ENCODE assay signal across 8 cellular contexts in genomic region chr3:143000525-143000924, GRCh38. TPM values are rescaled to one million over a fixed set of nuclear protein-coding genes. Genes with fewer than 3 reads are reported as not detected.
DNase-seq lines count a peak whose midpoint lies in the region; ATAC-seq, FAIRE-seq and TF ChIP-seq lines count a peak whose summit lies in the region.

No MANE protein-coding gene starts in this region.

- peak overlapping the region; percentile 99 for H3K27ac Mint-ChIP-seq in neural crest cell (ENCODE audit: unreplicated experiment)

- H3K4me1 ChIP-seq in esophagus (ENCODE audit: control insufficient read depth in 2 of 2, insufficient read depth in 2 of 2, low read length in 1 of 2): peaks cover 0 to 3% of the 10 kb centered on the region in 2 donors

- no peak for FAIRE-seq in D721Med (lab: Jason Lieb, UNC)

- no peak for TF ChIP-seq CTCF in GM12875 (IDR thresholded peaks at IDR 0.05; ENCODE audit: borderline replicate concordance, insufficient read depth, low read depth, low read length)
- TF ChIP-seq CTCF in RWPE1 (conservative IDR thresholded peaks at IDR 0.05; ENCODE audit: low read depth): no peak
- TF ChIP-seq CTCF in neural crest cell (conservative IDR thresholded peaks at IDR 0.05): no peak
- no peak for TF ChIP-seq CTCF in D721Med (IDR thresholded peaks at IDR 0.05; ENCODE audit: insufficient read depth, missing control alignments)

- peak overlapping the region; percentile 98 for H3K27ac ChIP-seq in RWPE1
- H3K27ac ChIP-seq in esophagus (ENCODE audit: low read depth in 2 of 2, low read length in 1 of 2): peak overlapping the region; percentile 92 to 95

- CTCF ChIA-PET in RWPE1 (lab: Yijun Ruan, JAX): no interaction called here

- peaks cover 40% of the 10 kb centered on the region for H3K4me1 Mint-ChIP-seq in neural crest cell

- peak overlapping the region; percentile 99 for H3K4me3 ChIP-seq in GM12875 (ENCODE audit: low read depth, low read length)
- H3K4me3 ChIP-seq in esophagus (ENCODE audit: low read depth in 1 of 2, low read length in 2 of 2): peak overlapping the region; percentile 94 to 98

- H3K4me3 Mint-ChIP-seq in neural crest cell: peak overlapping the region; percentile 99

- H3K36me3 Mint-ChIP-seq in neural crest cell (ENCODE audit: low read depth): no peaks in the 10 kb centered on the region

- ATAC-seq in GM21737 (IDR thresholded peaks at IDR 0.05; ENCODE audit: unreplicated experiment): no peak
- no peak for ATAC-seq in GM19467 (IDR thresholded peaks at IDR 0.05; ENCODE audit: unreplicated experiment)

- H3K27me3 ChIP-seq in esophagus (ENCODE audit: control insufficient read depth in 1 of 2, insufficient read depth in 2 of 2, low read length in 2 of 2): no peaks in the 10 kb centered on the region

- no peaks in the 10 kb centered on the region for H3K36me3 ChIP-seq in esophagus (ENCODE audit: control insufficient read depth in 2 of 2, insufficient read depth in 2 of 2, low read length in 1 of 2)

- DNase-seq in RWPE1 (ENCODE audit: low spot score): peak; percentile 75
- DNase-seq in neural crest cell (ENCODE audit: low read depth, low spot score): no peak
- no peak for DNase-seq in D721Med (ENCODE audit: insufficient read length, low spot score)
- DNase-seq in NCI-H510A treated with DMSO at 0.1 percent for 48 hours (lab: John Stamatoyannopoulos, UW): no peak

- 23 to 24% methylated on average over 10 of the region's 10 CpGs for WGBS in esophagus, 2 donors

- H3K27me3 Mint-ChIP-seq in neural crest cell (ENCODE audit: low read depth): no peaks in the 10 kb centered on the region

- POLR2A ChIA-PET in RWPE1 (lab: Yijun Ruan, JAX; ENCODE audit: low non-redundant PET): interaction anchor here (0.6 kb wide), 1 partner anchor 422 kb away, joined by 7 read pairs; no protein-coding TSS in a partner anchor

- H3K9me3 ChIP-seq in esophagus (ENCODE audit: control insufficient read depth in 2 of 2, insufficient read depth in 1 of 2, low read depth in 1 of 2, low read length in 1 of 2): no peaks in the 10 kb centered on the region

- H3K9me3 Mint-ChIP-seq in neural crest cell: no peaks in the 10 kb centered on the region

RNA-seq across cellular contexts. Expression of gene U2SURP, which starts 0.8 kb away (rescaled TPM):
- 10 to 100 TPM; 22.5 to 24.3 TPM for polyA plus RNA-seq in esophagus
- total RNA-seq in neural crest cell: 152 and 166 TPM in 2 replicates

RNA-seq across cellular contexts. Expression of gene PAQR9, which starts 37.1 kb away (rescaled TPM):
- not detected for polyA plus RNA-seq in esophagus
- total RNA-seq in neural crest cell: 1.8 and 1.9 TPM in 2 replicates
